17 cellular contexts compared by ENCODE assay signal in the genomic region with DNA sequence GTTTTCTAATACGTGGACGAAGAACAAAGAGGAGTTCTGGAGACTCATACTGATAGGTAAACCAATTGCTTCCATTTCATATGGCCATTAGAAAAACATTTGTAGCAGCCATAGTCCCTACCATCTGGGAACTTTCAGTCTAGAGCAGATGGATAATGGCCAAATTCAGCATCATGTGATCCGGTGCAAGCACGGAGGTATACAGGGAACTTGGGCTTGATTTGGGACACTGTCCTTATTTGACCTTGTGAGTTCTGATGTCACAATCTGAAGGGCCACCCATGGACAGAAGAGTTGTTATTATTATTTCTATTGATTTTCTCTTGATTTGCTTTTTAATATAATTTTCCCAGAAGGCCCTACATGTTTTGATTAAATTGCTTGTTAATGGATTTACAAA.
DNase-seq lines count a peak whose midpoint lies in the region; ATAC-seq and TF ChIP-seq lines count a peak whose summit lies in the region.
"Had no signal": no experiment of that assay in that cellular context is flagged by ENCODE, and none has a peak within 500 bp of the region (broad histone marks: within the 10 kb centered on the region; RNA-seq: fewer than 3 reads in every experiment).

No MANE protein-coding gene starts in this region.

- H3K4me3 ChIP-seq in fibroblast of pulmonary artery (replicated peaks; ENCODE audit: low read depth, low read length): no peak overlapping the region

- TF ChIP-seq CTCF in fibroblast of pulmonary artery (IDR thresholded peaks at IDR 0.05; ENCODE audit: low read length, missing control alignments) (no peak), GM20000 (IDR thresholded peaks at IDR 0.05; ENCODE audit: extremely low read depth, missing control alignments) (no peak)

- peak; percentile 85 for ATAC-seq in left ventricle myocardium superior
- no peak for ATAC-seq in stimulated activated naive B cell treated with anti-CD40 and anti-IgM and Interleukin-4, amounts not matched to agents 10 μg/mL and 1 μg/mL and 100 μg/mL, for 72 hours (replicated peaks)

- H3K4me3 Mint-ChIP-seq in stimulated activated naive B cell treated with anti-CD40 and anti-IgM and Interleukin-4, amounts not matched to agents 10 μg/mL and 1 μg/mL and 100 μg/mL, for 72 hours: no peak overlapping the region
- H3K4me3 Mint-ChIP-seq: B cell, HFFc6 had no signal

- H3K9me3 Mint-ChIP-seq in stimulated activated naive B cell treated with anti-CD40 and anti-IgM and Interleukin-4, amounts not matched to agents 10 μg/mL and 1 μg/mL and 100 μg/mL, for 72 hours: peaks cover 0 to 1% of the 10 kb centered on the region in 2 donors
- H3K9me3 Mint-ChIP-seq: HFFc6 had no signal

- no peak overlapping the region for H3K27ac Mint-ChIP-seq in stimulated activated naive B cell treated with anti-CD40 and anti-IgM and Interleukin-4, amounts not matched to agents 10 μg/mL and 1 μg/mL and 100 μg/mL, for 72 hours
- H3K27ac Mint-ChIP-seq: B cell; CD4-positive, alpha-beta T cell; HFFc6 had no signal

- peak; percentile 80 for DNase-seq in DMS 273 (lab: John Stamatoyannopoulos, UW; ENCODE audit: unreplicated experiment)
- DNase-seq in G401 (ENCODE audit: low spot score): peak; percentile 36
- peak; percentile 21 for DNase-seq in fibroblast of pulmonary artery (ENCODE audit: low read depth)
- DNase-seq in left ventricle myocardium superior: no peak
- no peak for DNase-seq in stimulated activated naive B cell treated with anti-CD40 and anti-IgM and Interleukin-4, amounts not matched to agents 10 μg/mL and 1 μg/mL and 100 μg/mL, for 72 hours
- no peak for DNase-seq in stimulated activated CD4-positive, alpha-beta T cell treated with anti-CD3 and anti-CD28 coated beads, Interleukin-4, amount 100 ng/mL, for 24 hours
- no peak for DNase-seq in GM20000 (ENCODE audit: low spot score)
- DNase-seq: C1 segment of cervical spinal cord; Calu3; CD4-positive, alpha-beta T cell; DMS153; DMS79 treated with DMSO at 0.1 percent for 48 hours; EL; GDM1; HCEC 1CT; HFFc6 had no signal

- in situ Hi-C loops in G401 (cut with HindIII; ENCODE audit: low sequenced_read_pairs): no loop called here

- H3K27me3 Mint-ChIP-seq in stimulated activated naive B cell treated with anti-CD40 and anti-IgM and Interleukin-4, amounts not matched to agents 10 μg/mL and 1 μg/mL and 100 μg/mL, for 72 hours: no peaks in the 10 kb centered on the region
- H3K27me3 Mint-ChIP-seq: B cell; CD4-positive, alpha-beta T cell had no signal

- H3K4me1 Mint-ChIP-seq in stimulated activated naive B cell treated with anti-CD40 and anti-IgM and Interleukin-4, amounts not matched to agents 10 μg/mL and 1 μg/mL and 100 μg/mL, for 72 hours: peaks cover 28 to 43% of the 10 kb centered on the region in 2 donors

- intact Hi-C loops in left ventricle myocardium superior (cut with micrococcal nuclease): no loop called here

- H3K36me3 Mint-ChIP-seq in stimulated activated naive B cell treated with anti-CD40 and anti-IgM and Interleukin-4, amounts not matched to agents 10 μg/mL and 1 μg/mL and 100 μg/mL, for 72 hours: peaks cover 38 to 68% of the 10 kb centered on the region in 2 donors

Comparison
In these comparisons a context has a peak if more than half of its experiments do, and no peak if none do; other contexts are left out.
1. DNase-seq: peak in DMS 273 (single experiment), G401 (single experiment) and fibroblast of pulmonary artery (single experiment); none in left ventricle myocardium superior (single experiment), stimulated activated naive B cell treated with anti-CD40 and anti-IgM and Interleukin-4, amounts not matched to agents 10 μg/mL and 1 μg/mL and 100 μg/mL, for 72 hours (single experiment), stimulated activated CD4-positive, alpha-beta T cell treated with anti-CD3 and anti-CD28 coated beads, Interleukin-4, amount 100 ng/mL, for 24 hours (single experiment) and GM20000 (single experiment).